Comparison of ENCODE assay signal across 15 cellular contexts in genomic region chr3:53645754-53646153, GRCh38.
A peak's percentile ranks its signal among the peaks of the same experiment; 100 is the strongest.
DNase-seq lines count a peak whose midpoint lies in the region; ATAC-seq, FAIRE-seq and TF ChIP-seq lines count a peak whose summit lies in the region.
"Had no signal": no experiment of that assay in that cellular context is flagged by ENCODE, and none has a peak within 500 bp of the region (broad histone marks: within the 10 kb centered on the region; RNA-seq: fewer than 3 reads in every experiment).

No MANE protein-coding gene starts in this region.

- H3K9ac ChIP-seq in kidney (ENCODE audit: low read length in 2 of 2) = no peak overlapping the region
- H3K9ac ChIP-seq: GM23248 had no signal

- TF ChIP-seq CTCF in adrenal gland (IDR thresholded peaks at IDR 0.05) (no peak), kidney (IDR thresholded peaks at IDR 0.05; ENCODE audit: borderline replicate concordance, extremely low read depth, insufficient read depth) (no peak), psoas muscle (IDR thresholded peaks at IDR 0.05) (no peak), ascending aorta (IDR thresholded peaks at IDR 0.05) (no peak)

- intact Hi-C loops in adrenal gland (cut with DNase I) (no loop called here), kidney (cut with DNase I) (no loop called here), psoas muscle (cut with DNase I) (no loop called here), ascending aorta (cut with DNase I) (no loop called here)

- no peak overlapping the region for H3K4me3 ChIP-seq in adrenal gland
- peak overlapping the region; percentile 32 to 36 for H3K4me3 ChIP-seq in kidney (ENCODE audit: low read length in 2 of 2)
- H3K4me3 ChIP-seq in psoas muscle = no peak overlapping the region
- H3K4me3 ChIP-seq in ascending aorta = no peak overlapping the region
- H3K4me3 ChIP-seq: A549, GM23248 had no signal

- peak overlapping the region in 2 of 5 donors; percentile 3 to 31 for H3K27ac ChIP-seq in adrenal gland
- H3K27ac ChIP-seq in kidney (ENCODE audit: low read depth in 2 of 2, low read length in 2 of 2) = no peak overlapping the region
- H3K27ac ChIP-seq in psoas muscle = no peak overlapping the region
- H3K27ac ChIP-seq in ascending aorta = no peak overlapping the region
- H3K27ac ChIP-seq: A549, C4-2B, GM23248 had no signal

- 38 to 57% (median 56%) methylated on average over 1 to 3 of the region's 3 CpGs for WGBS in adrenal gland, 4 donors
- WGBS in psoas muscle, 3 donors = 43 to 82% (median 53%) methylated on average over 3 of the region's 3 CpGs

- ATAC-seq in psoas muscle = peak in 2 of 4 donors; percentile 89 to 91
- ATAC-seq: A549, HCT116 had no signal

- H3K36me3 ChIP-seq in adrenal gland (replicated peaks in 1 of 2) (no peaks in the 10 kb centered on the region), kidney (ENCODE audit: control insufficient read depth in 1 of 2, insufficient read depth in 2 of 2, low read length in 2 of 2) (no peaks in the 10 kb centered on the region), psoas muscle (ENCODE audit: insufficient read depth in 1 of 2, low read depth in 1 of 2) (no peaks in the 10 kb centered on the region), ascending aorta (no peaks in the 10 kb centered on the region)
- H3K36me3 ChIP-seq: BE2C had no signal

- no peak for FAIRE-seq in kidney (lab: Jason Lieb, UNC)
- FAIRE-seq: A549, H54 had no signal

- H3K4me1 ChIP-seq in adrenal gland (replicated peaks in 1 of 2) (peaks cover 5 to 16% of the 10 kb centered on the region in 2 donors), kidney (ENCODE audit: control insufficient read depth in 1 of 2, insufficient read depth in 1 of 2, low read depth in 1 of 2, low read length in 2 of 2) (peaks cover 20 to 39% of the 10 kb centered on the region in 2 donors), psoas muscle (no peaks in the 10 kb centered on the region), ascending aorta (no peaks in the 10 kb centered on the region)
- H3K4me1 ChIP-seq: A549, BE2C, Caco-2 had no signal

- no peak for TF ChIP-seq POLR2A in adrenal gland (IDR thresholded peaks at IDR 0.05)

- H3K9me3 ChIP-seq in adrenal gland (replicated peaks in 1 of 3) = no peaks in the 10 kb centered on the region
- no peaks in the 10 kb centered on the region for H3K9me3 ChIP-seq in kidney (ENCODE audit: control insufficient read depth in 1 of 2, low read length in 2 of 2)
- no peaks in the 10 kb centered on the region for H3K9me3 ChIP-seq in psoas muscle
- no peaks in the 10 kb centered on the region for H3K9me3 ChIP-seq in ascending aorta
- H3K9me3 ChIP-seq: A549, BE2C, Caco-2 had no signal

- peak in 6 of 7 donors; percentile 25 to 61 (median 29) for DNase-seq in adrenal gland
- DNase-seq in kidney = no peak
- DNase-seq in psoas muscle = peak; percentile 21 to 54
- no peak for DNase-seq in NCI-H524 (lab: John Stamatoyannopoulos, UW)
- no peak for DNase-seq in ascending aorta (ENCODE audit: low spot score in 2 of 2)
- no peak for DNase-seq in DMS153 treated with DMSO at 0.1 percent for 48 hours (lab: John Stamatoyannopoulos, UW; ENCODE audit: unreplicated experiment)
- DNase-seq: BE2C; Caco-2; CD8-positive, alpha-beta memory T cell; DMS53; GM23248 had no signal

- H3K27me3 ChIP-seq in adrenal gland = no peaks in the 10 kb centered on the region
- no peaks in the 10 kb centered on the region for H3K27me3 ChIP-seq in psoas muscle (ENCODE audit: insufficient read depth in 3 of 3, low read length in 2 of 3)
- no peaks in the 10 kb centered on the region for H3K27me3 ChIP-seq in ascending aorta
- H3K27me3 ChIP-seq: BE2C had no signal

Comparison
In these comparisons a context has a peak if more than half of its experiments do, and no peak if none do; other contexts are left out.
1. DNase-seq: peak in adrenal gland (6 of 7) and psoas muscle (2 of 2); none in kidney (single experiment), NCI-H524 (0 of 2), ascending aorta (0 of 2) and DMS153 treated with DMSO at 0.1 percent for 48 hours (single experiment).
2. H3K4me3 ChIP-seq: peak in kidney (2 of 2); none in adrenal gland (0 of 4), psoas muscle (single experiment) and ascending aorta (0 of 2).